9 cellular contexts compared by ENCODE assay signal in genomic region chr16:7272567-7273158, GRCh38. TPM values are rescaled to one million over a fixed set of nuclear protein-coding genes. Genes with fewer than 3 reads are reported as not detected.
"Had no signal": no experiment of that assay in that cellular context is flagged by ENCODE, and none has a peak within 500 bp of the region (broad histone marks: within the 10 kb centered on the region; RNA-seq: fewer than 3 reads in every experiment).

No MANE protein-coding gene starts in this region.

- DNase-seq: GDM1, GF-D8 had no signal

- H3K4me3 ChIP-seq: GM12878 had no signal

- FAIRE-seq: G401.6, GM12878, GM12891, GM12892, GM18507, GM19239 had no signal

- ATAC-seq: GM12878 had no signal

RNA-seq across cellular contexts. Expression of gene RBFOX1, which starts 60.0 kb away (rescaled TPM):
- total RNA-seq: G401, GM12878 had no signal
